Comparison of ENCODE assay signal across 26 cellular contexts in the genomic region with DNA sequence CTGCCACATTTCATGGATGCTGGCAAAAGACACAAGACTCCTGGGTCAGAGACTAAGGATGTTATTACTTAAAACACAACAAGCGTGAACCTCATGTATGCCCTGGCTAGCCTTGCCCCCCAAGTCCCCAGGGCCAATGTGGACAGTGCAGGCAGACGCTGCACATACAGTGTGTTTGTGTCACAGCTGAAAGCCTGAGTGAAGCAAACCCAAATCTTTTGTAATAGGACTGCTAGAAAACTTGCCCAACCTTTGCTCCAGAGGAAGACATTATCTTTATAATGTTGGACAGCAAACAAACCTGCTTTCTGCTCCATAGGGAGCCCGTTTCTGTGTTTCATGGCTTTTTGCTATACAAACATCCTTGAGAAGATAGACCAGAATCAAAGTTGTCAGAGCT.
"Had no signal": no experiment of that assay in that cellular context is flagged by ENCODE, and none has a peak within 500 bp of the region (broad histone marks: within the 10 kb centered on the region; RNA-seq: fewer than 3 reads in every experiment).

No MANE protein-coding gene starts in this region.

- ATAC-seq: heart left ventricle; left ventricle myocardium superior; lower lobe of right lung; natural killer cell; right cardiac atrium; stimulated activated effector memory CD8-positive, alpha-beta T cell treated with anti-CD3 and anti-CD28 coated beads, Interleukin-12 subunit alpha, Interleukin-12 subunit beta, amount 100 ng/mL, for 72 hours had no signal

- H3K4me1 Mint-ChIP-seq: naive B cell; natural killer cell; stimulated activated effector memory CD8-positive, alpha-beta T cell treated with anti-CD3 and anti-CD28 coated beads, Interleukin-12 subunit alpha, Interleukin-12 subunit beta, amount 100 ng/mL, for 72 hours had no signal

- DNase-seq: heart left ventricle; islet precursor cell; left ventricle myocardium superior; lower lobe of right lung; mammary epithelial cell; mesenchymal stem cell; naive B cell; natural killer cell; nephron progenitor cell; ovary; retina; right cardiac atrium; sigmoid colon; small intestine; spleen; stimulated activated CD4-positive, alpha-beta T cell treated with anti-CD3 and anti-CD28 coated beads, Interleukin-4, amount 100 ng/mL, for 24 hours; stimulated activated naive CD4-positive, alpha-beta T cell; tibial artery; trophoblast cell; uterus had no signal

- H3K4me3 ChIP-seq: heart left ventricle, lower lobe of right lung, ovary, prostate gland, sigmoid colon, spleen, suprapubic skin, thoracic aorta, tibial artery, uterus had no signal

- H3K27ac Mint-ChIP-seq: mesothelial cell of epicardium; naive B cell; natural killer cell; stimulated activated effector memory CD8-positive, alpha-beta T cell treated with anti-CD3 and anti-CD28 coated beads, Interleukin-12 subunit alpha, Interleukin-12 subunit beta, amount 100 ng/mL, for 72 hours; stimulated activated naive CD8-positive, alpha-beta T cell treated with anti-CD3 and anti-CD28 coated beads, Interleukin-15, Interleukin-2, amounts not matched to agents 100 ng/mL and 50 ng/mL, for 24 hours had no signal

- H3K9me3 Mint-ChIP-seq: mesothelial cell of epicardium; naive B cell; natural killer cell; stimulated activated effector memory CD8-positive, alpha-beta T cell treated with anti-CD3 and anti-CD28 coated beads, Interleukin-12 subunit alpha, Interleukin-12 subunit beta, amount 100 ng/mL, for 72 hours; stimulated activated naive CD8-positive, alpha-beta T cell treated with anti-CD3 and anti-CD28 coated beads, Interleukin-15, Interleukin-2, amounts not matched to agents 100 ng/mL and 50 ng/mL, for 24 hours had no signal

- H3K4me3 Mint-ChIP-seq: mesothelial cell of epicardium; naive B cell; natural killer cell; nephron progenitor cell; stimulated activated effector memory CD8-positive, alpha-beta T cell treated with anti-CD3 and anti-CD28 coated beads, Interleukin-12 subunit alpha, Interleukin-12 subunit beta, amount 100 ng/mL, for 72 hours; stimulated activated naive CD8-positive, alpha-beta T cell treated with anti-CD3 and anti-CD28 coated beads, Interleukin-15, Interleukin-2, amounts not matched to agents 100 ng/mL and 50 ng/mL, for 24 hours had no signal

- H3K36me3 Mint-ChIP-seq: mesothelial cell of epicardium; naive B cell; natural killer cell; stimulated activated effector memory CD8-positive, alpha-beta T cell treated with anti-CD3 and anti-CD28 coated beads, Interleukin-12 subunit alpha, Interleukin-12 subunit beta, amount 100 ng/mL, for 72 hours had no signal
